ENCODE assay signal across 8 cellular contexts in genomic region chr4:98928505-98929340, GRCh38. TPM values are rescaled to one million over a fixed set of nuclear protein-coding genes. Genes with fewer than 3 reads are reported as not detected.
DNase-seq lines count a peak whose midpoint lies in the region; ATAC-seq, FAIRE-seq and TF ChIP-seq lines count a peak whose summit lies in the region.

Gene EIF4E, minus strand, starts transcription at chr4:98929133. Its CDS starts 21 bp downstream, at chr4:98929112.

- H3K9me3 ChIP-seq in OCI-LY3 (ENCODE audit: insufficient read depth, low read length) = no peaks in the 10 kb centered on the region
- H3K9me3 ChIP-seq in endothelial cell of umbilical vein (replicated peaks; ENCODE audit: control insufficient read depth, insufficient read depth, low read length) = no peaks in the 10 kb centered on the region

- H3K9me1 ChIP-seq in endothelial cell of umbilical vein (replicated peaks; ENCODE audit: control insufficient read depth, extremely low read depth, insufficient read depth, low read length) = no peaks in the 10 kb centered on the region

- H4K20me1 ChIP-seq in OCI-LY3 (ENCODE audit: insufficient read depth, low read length) (peaks cover 38% of the 10 kb centered on the region), endothelial cell of umbilical vein (replicated peaks; ENCODE audit: control insufficient read depth, extremely low read depth, insufficient read depth, low read length) (peaks cover 3% of the 10 kb centered on the region)

- BruUV-seq in endothelial cell of umbilical vein (replicated peaks; lab: Mats Ljungman, UMichigan) = no TSS peak

- intact Hi-C loops in endothelial cell of umbilical vein (cut with micrococcal nuclease) = loop anchor here (1.0 to 10.0 kb wide), 9 partner anchors 38 to 666 kb away; partner anchors contain the start of genes METAP1, RAP1GDS1 and TRMT10A

- peak within 1 kb of the TSS; percentile 87 for H3K4me2 ChIP-seq in OCI-LY3 (ENCODE audit: low read length)
- peak within 1 kb of the TSS; percentile 97 for H3K4me2 ChIP-seq in endothelial cell of umbilical vein (ENCODE audit: insufficient read depth, low read length)

- peak within 1 kb of the TSS; percentile 96 for H3K4me3 ChIP-seq in OCI-LY3 (ENCODE audit: low read length)
- H3K4me3 ChIP-seq in endothelial cell of umbilical vein (replicated peaks in 1 of 3; ENCODE audit: insufficient read depth in 1 of 3, low read depth in 1 of 3, low read length in 3 of 3) = peak within 1 kb of the TSS; percentile 91 to 95 (median 91)

- H3K27me3 ChIP-seq in OCI-LY3 (ENCODE audit: low read depth, low read length) (no peaks in the 10 kb centered on the region), endothelial cell of umbilical vein (ENCODE audit: control insufficient read depth in 2 of 2, insufficient read depth in 2 of 2, low read length in 2 of 2) (no peaks in the 10 kb centered on the region)

- peak; percentile 28 for TF ChIP-seq CTCF in OCI-LY3 (IDR thresholded peaks at IDR 0.05; ENCODE audit: low read depth, low read length)
- peak in 1 of 2 donors; percentile 26 for TF ChIP-seq CTCF in endothelial cell of umbilical vein (IDR thresholded peaks at IDR 0.05; ENCODE audit: extremely low read depth in 1 of 2, insufficient read depth in 1 of 2, low read depth in 1 of 2, low read length in 2 of 2)

- H2AFZ ChIP-seq in OCI-LY3 (ENCODE audit: low read depth, low read length) (peak within 1 kb of the TSS; percentile 78), endothelial cell of umbilical vein (ENCODE audit: low read depth, low read length) (peak within 1 kb of the TSS; percentile 88)

- H3K9ac ChIP-seq in OCI-LY3 (ENCODE audit: low read length) = peak within 1 kb of the TSS; percentile 98
- peak within 1 kb of the TSS; percentile 95 for H3K9ac ChIP-seq in endothelial cell of umbilical vein (replicated peaks; ENCODE audit: extremely low read depth, insufficient read depth, low read length)

- POLR2A ChIA-PET in endothelial cell of umbilical vein (lab: Charles Lee) = interaction anchor here (0.5 to 1.7 kb wide), 8 partner anchors 10 to 264 kb away, joined by 3 to 9 read pairs (median 4); partner anchors contain the start of gene ADH5

- peak within 1 kb of the TSS; percentile 95 for H3K27ac ChIP-seq in OCI-LY3 (ENCODE audit: low read length)
- H3K27ac ChIP-seq in endothelial cell of umbilical vein (ENCODE audit: insufficient read depth, low read depth, low read length) = peak within 1 kb of the TSS; percentile 93

- TF ChIP-seq POLR2A in endothelial cell of umbilical vein (IDR thresholded peaks at IDR 0.05; ENCODE audit: low read depth, low read length) = peak; percentile 81

- peaks cover 60% of the 10 kb centered on the region for H3K79me2 ChIP-seq in OCI-LY3 (ENCODE audit: low read length)
- peaks cover 51% of the 10 kb centered on the region for H3K79me2 ChIP-seq in endothelial cell of umbilical vein (ENCODE audit: control insufficient read depth, insufficient read depth, low read length)

- DNase-seq in DMS 273 (lab: John Stamatoyannopoulos, UW; ENCODE audit: unreplicated experiment) (peak; percentile 97), HuH-7 (ENCODE audit: low spot score) (peak; percentile 82), endothelial cell of umbilical vein (ENCODE audit: low read depth, low spot score) (peak; percentile 99), midbrain (lab: John Stamatoyannopoulos, UW) (peak; percentile 98)
- peak; percentile 92 for DNase-seq in activated CD8-positive, alpha-beta memory T cell treated with anti-CD3 and anti-CD28 coated beads, Interleukin-2, amount 50 U/mL, for 48 hours
- DNase-seq in stimulated activated CD8-positive, alpha-beta memory T cell treated with anti-CD3 and anti-CD28 coated beads, Interleukin-2, amount 100 ng/mL, for 1 hour (ENCODE audit: low read depth in 2 of 2) = peak; percentile 90 to 94

- CTCF ChIA-PET in endothelial cell of umbilical vein (lab: Charles Lee) = interaction anchor here (0.6 to 3.8 kb wide), 13 partner anchors 8 to 779 kb away, joined by 3 to 23 read pairs (median 3); partner anchors contain the start of gene METAP1

- no peak for FAIRE-seq in endothelial cell of umbilical vein (lab: Jason Lieb, UNC)

- H3K4me1 ChIP-seq in OCI-LY3 (ENCODE audit: low read length) = peaks cover 33% of the 10 kb centered on the region
- H3K4me1 ChIP-seq in endothelial cell of umbilical vein (ENCODE audit: control insufficient read depth, extremely low read depth, insufficient read depth, low read length) = peaks cover 32% of the 10 kb centered on the region

- dilution Hi-C loops in endothelial cell of umbilical vein (cut with MboI; ENCODE audit: extremely low pct_ligation_motif_present, low sequenced_read_pairs) = no loop called here

- peaks cover 23% of the 10 kb centered on the region for H3K36me3 ChIP-seq in OCI-LY3 (replicated peaks; ENCODE audit: low read depth, low read length)
- peaks cover 2 to 8% of the 10 kb centered on the region in 2 experiments for H3K36me3 ChIP-seq in endothelial cell of umbilical vein (ENCODE audit: control insufficient read depth in 2 of 2, extremely low read depth in 1 of 2, insufficient read depth in 2 of 2, low read length in 2 of 2)

- ATAC-seq in GM21515 (IDR thresholded peaks at IDR 0.05; ENCODE audit: unreplicated experiment) = peak; percentile 65

TF ChIP-seq in endothelial cell of umbilical vein, 7 proteins besides CTCF, POLR2A, EP300 and RAD21:
- TF ChIP-seq GATA2 (IDR thresholded peaks at IDR 0.05; ENCODE audit: insufficient read depth, insufficient read length, low read depth, low read length) (peak; percentile 49), EZH2 (IDR thresholded peaks at IDR 0.05; ENCODE audit: borderline replicate concordance, low read depth, low read length, severe bottlenecking) (no peak), MYC (IDR thresholded peaks at IDR 0.05; ENCODE audit: low read depth, low read length) (no peak), POLR2AphosphoS5 (IDR thresholded peaks at IDR 0.05; ENCODE audit: insufficient read depth, low read depth, low read length) (no peak), MAX (IDR thresholded peaks at IDR 0.05; ENCODE audit: insufficient read depth, insufficient read length) (peak; percentile 98), JUN (IDR thresholded peaks at IDR 0.05; ENCODE audit: borderline replicate concordance, insufficient read depth, insufficient read length, low read depth) (no peak), FOS (IDR thresholded peaks at IDR 0.05; ENCODE audit: borderline replicate concordance, insufficient read depth, low read length) (no peak)

RNA-seq across cellular contexts. Expression of gene EIF4E, which starts in this region (rescaled TPM):
- total RNA-seq in endothelial cell of umbilical vein = 103 and 107 TPM in 2 replicates
- polyA plus RNA-seq in endothelial cell of umbilical vein = 22.1 and 40.3 TPM in 2 replicates
- polyA plus RNA-seq in endothelial cell of umbilical vein (2011; cell fraction: cytosol; rRNA removed) = 56.1 and 58.8 TPM in 2 replicates
- polyA plus RNA-seq in endothelial cell of umbilical vein (2011; cell fraction: nucleus; rRNA removed) = 40.2 and 59.3 TPM in 2 replicates
- polyA plus RNA-seq in endothelial cell of umbilical vein (2012) = 72.9 and 86.1 TPM in 2 replicates
- polyA minus RNA-seq in endothelial cell of umbilical vein = 53.4 and 56.3 TPM in 2 replicates
- 43.3 TPM for polyA minus RNA-seq in endothelial cell of umbilical vein (2011; cell fraction: cytosol; rRNA and poly(A)+ RNA removed)
- polyA minus RNA-seq in endothelial cell of umbilical vein (2011; cell fraction: nucleus; rRNA and poly(A)+ RNA removed) = 41.4 and 57.4 TPM in 2 replicates

Comparison
In these comparisons a context has a peak if more than half of its experiments do, and no peak if none do; other contexts are left out.
1. Peak in every context shown above with its lines: DNase-seq, ATAC-seq, H3K4me3 ChIP-seq and H3K27ac ChIP-seq.